ENCODE assay signal across 12 cellular contexts in genomic region chr9:138023394-138024124, GRCh38.
DNase-seq lines count a peak whose midpoint lies in the region; ATAC-seq and TF ChIP-seq lines count a peak whose summit lies in the region.
"Had no signal": no experiment of that assay in that cellular context is flagged by ENCODE, and none has a peak within 500 bp of the region (broad histone marks: within the 10 kb centered on the region; RNA-seq: fewer than 3 reads in every experiment).

No MANE protein-coding gene starts in this region.

- ATAC-seq in body of pancreas (peak; percentile 11), HG02840 (IDR thresholded peaks at IDR 0.05; ENCODE audit: low FRiP score, unreplicated experiment) (no peak), GM19397 (IDR thresholded peaks at IDR 0.05; ENCODE audit: unreplicated experiment) (no peak)
- ATAC-seq: CD8-positive, alpha-beta T cell had no signal

- no peak overlapping the region for H3K27ac ChIP-seq in body of pancreas
- no peak overlapping the region for H3K27ac ChIP-seq in mesendoderm (ENCODE audit: low read depth, low read length)
- H3K27ac ChIP-seq: thoracic aorta had no signal

- peak overlapping the region; percentile 54 for H3K9ac ChIP-seq in mesendoderm (ENCODE audit: low read length)

- H3K36me3 ChIP-seq in body of pancreas (replicated peaks in 1 of 2; ENCODE audit: insufficient read depth in 1 of 2, low read depth in 2 of 2) (no peaks in the 10 kb centered on the region), mesendoderm (ENCODE audit: control insufficient read depth, insufficient read depth, low read length) (no peaks in the 10 kb centered on the region)
- H3K36me3 ChIP-seq: thoracic aorta had no signal

- peak overlapping the region; percentile 16 for H3K18ac ChIP-seq in mesendoderm (ENCODE audit: low read length)

- WGBS in body of pancreas, 2 donors: 7 to 28% methylated on average over 12 to 80 of the region's 84 CpGs
- no CpG with 5 or more reads among the region's 84 CpGs for WGBS in mesendoderm (ENCODE audit: extremely low coverage, insufficient coverage, low lambda C conversion rate)

- no peak overlapping the region for H3K23ac ChIP-seq in mesendoderm (ENCODE audit: low read length)

- in situ Hi-C loops in G401 (cut with HindIII; ENCODE audit: low sequenced_read_pairs): no loop called here

- no peak overlapping the region for H3K4me3 ChIP-seq in body of pancreas
- H3K4me3 ChIP-seq in mesendoderm (ENCODE audit: low read length): peak overlapping the region; percentile 6
- H3K4me3 ChIP-seq: thoracic aorta had no signal

- no peak overlapping the region for H4K5ac ChIP-seq in mesendoderm (ENCODE audit: low read length)

- no peak overlapping the region for H4K8ac ChIP-seq in mesendoderm (ENCODE audit: low read depth, low read length)

- H3K27me3 ChIP-seq in body of pancreas (peaks cover 0 to 8% of the 10 kb centered on the region in 2 donors), mesendoderm (ENCODE audit: insufficient read depth, low read length, poor library complexity) (no peaks in the 10 kb centered on the region)

- DNase-seq in AG20443 (ENCODE audit: low spot score): peak; percentile 11
- DNase-seq in G401 (ENCODE audit: low spot score): peak; percentile 48
- DNase-seq in body of pancreas: no peak
- DNase-seq in mesendoderm: peak; percentile 14
- DNase-seq in occipital lobe (lab: John Stamatoyannopoulos, UW): no peak
- DNase-seq in NCI-H2029 (lab: John Stamatoyannopoulos, UW): no peak
- DNase-seq: NCI-H187, RPMI8226 had no signal

- no peak overlapping the region for H3K4ac ChIP-seq in mesendoderm (ENCODE audit: low read depth, low read length)

- TF ChIP-seq POLR2A in body of pancreas (IDR thresholded peaks at IDR 0.05): no peak

- H3K4me1 ChIP-seq in body of pancreas (peaks cover 14% of the 10 kb centered on the region), mesendoderm (ENCODE audit: control insufficient read depth, low read depth, low read length) (no peaks in the 10 kb centered on the region)

- TF ChIP-seq CTCF in body of pancreas (IDR thresholded peaks at IDR 0.05): no peak

- no peak overlapping the region for H2BK15ac ChIP-seq in mesendoderm (replicated peaks; ENCODE audit: low read depth)

- H2BK120ac ChIP-seq in mesendoderm (ENCODE audit: low read depth, low read length): no peak overlapping the region

- no peaks in the 10 kb centered on the region for H3K79me2 ChIP-seq in mesendoderm (ENCODE audit: control insufficient read depth, insufficient read depth, low read length)

- intact Hi-C loops in body of pancreas (cut with DNase I): no loop called here

- H3K4me2 ChIP-seq in mesendoderm (ENCODE audit: low read length): peak overlapping the region; percentile 42

- no peaks in the 10 kb centered on the region for H3K79me1 ChIP-seq in mesendoderm (ENCODE audit: low read length)

- H3K56ac ChIP-seq in mesendoderm (ENCODE audit: low read length): peak overlapping the region; percentile 80

- H3K9me3 ChIP-seq in body of pancreas: no peaks in the 10 kb centered on the region
- H3K9me3 ChIP-seq: thoracic aorta had no signal

- H2BK5ac ChIP-seq in mesendoderm (ENCODE audit: low read length): no peak overlapping the region

- no peak overlapping the region for H2AK5ac ChIP-seq in mesendoderm (ENCODE audit: low read length)

Comparison
In these comparisons a context has a peak if more than half of its experiments do, and no peak if none do; other contexts are left out.
1. DNase-seq: peak in AG20443 (single experiment), G401 (single experiment) and mesendoderm (single experiment); none in body of pancreas (0 of 4), occipital lobe (single experiment) and NCI-H2029 (single experiment).